In the genomic region with DNA sequence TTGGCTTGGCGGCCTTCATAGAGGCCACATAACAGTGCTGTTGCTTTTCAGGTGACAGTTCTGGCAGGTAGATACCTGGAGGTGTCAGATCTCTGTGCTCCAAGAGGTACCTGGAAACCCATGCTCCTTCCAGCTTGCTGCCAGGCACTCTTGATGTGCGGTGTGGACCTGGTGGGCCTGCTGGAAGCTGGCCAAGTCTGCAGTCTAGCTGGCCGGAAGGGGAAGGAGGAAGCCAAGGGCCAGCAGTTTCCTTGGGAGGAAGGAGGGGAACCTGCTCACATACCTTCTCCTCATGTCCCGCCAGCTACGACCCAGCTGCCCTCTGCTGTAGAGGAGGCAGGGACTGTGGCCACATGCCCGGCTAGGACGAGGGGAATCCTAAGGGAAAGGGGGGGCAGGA, we compare ENCODE assay signal across 20 cellular contexts.
"Had no signal": no experiment of that assay in that cellular context is flagged by ENCODE, and none has a peak within 500 bp of the region (broad histone marks: within the 10 kb centered on the region; RNA-seq: fewer than 3 reads in every experiment).

No MANE protein-coding gene starts in this region.

- H3K9me3 ChIP-seq: SK-N-SH had no signal

- H3K27ac ChIP-seq: KMS-11, RWPE1 had no signal

- DNase-seq: IMR-90, Kasumi-1, MM.1S, NCI-H1092 treated with DMSO at 0.1 percent for 48 hours, NCI-H1436, NCI-H187, NCI-H2029 treated with DMSO at 0.1 percent for 48 hours, NCI-H2171 treated with DMSO at 0.1 percent for 48 hours, NCI-H345, NCI-H446 treated with DMSO at 0.1 percent for 48 hours, NCI-H510A treated with DMSO at 0.1 percent for 48 hours, NCI-H526, NCI-H82, PC-3, SHP77, SK-N-SH, SW 1271 had no signal

- FAIRE-seq: HepG2 had no signal
